In genomic region chr11:102966011-102966410, GRCh38 we compare ENCODE assay signal across 28 cellular contexts. TPM values are rescaled to one million over a fixed set of nuclear protein-coding genes. Genes with fewer than 3 reads are reported as not detected.
"Had no signal": no experiment of that assay in that cellular context is flagged by ENCODE, and none has a peak within 500 bp of the region (broad histone marks: within the 10 kb centered on the region; RNA-seq: fewer than 3 reads in every experiment).

No MANE protein-coding gene starts in this region.

- H3K27ac ChIP-seq: colonic mucosa, foreskin keratinocyte, gastroesophageal sphincter, heart left ventricle, hepatocyte, neural progenitor cell, prostate gland, sigmoid colon, skin epidermis, spleen, thoracic aorta, tibial nerve, upper lobe of left lung had no signal

- H3K79me2 ChIP-seq: hepatocyte had no signal

- H3K27me3 ChIP-seq: colonic mucosa, foreskin keratinocyte, gastroesophageal sphincter, hepatocyte, neural progenitor cell, sigmoid colon, tibial nerve, upper lobe of left lung had no signal

- H3K9ac ChIP-seq: neural progenitor cell had no signal

- H3K4me1 ChIP-seq: colonic mucosa, foreskin keratinocyte, gastroesophageal sphincter, heart left ventricle, neural progenitor cell, prostate gland, sigmoid colon, spleen, tibial nerve, upper lobe of left lung had no signal

- ATAC-seq: foreskin keratinocyte; gastroesophageal sphincter; heart left ventricle; left lobe of liver; naive thymus-derived CD4-positive, alpha-beta T cell; right cardiac atrium; stimulated activated memory B cell treated with anti-CD40 and anti-IgM and Interleukin-4, amounts not matched to agents 10 μg/mL and 1 μg/mL and 100 μg/mL, for 72 hours; stimulated activated naive CD8-positive, alpha-beta T cell treated with anti-CD3 and anti-CD28 coated beads, Interleukin-15, Interleukin-2, amounts not matched to agents 100 U/mL and 50 U/mL, for 24 hours had no signal

- H3K4me3 ChIP-seq: colonic mucosa, gastroesophageal sphincter, heart left ventricle, hepatocyte, lung, neural progenitor cell, prostate gland, sigmoid colon, skin epidermis, spleen, thoracic aorta, tibial nerve, upper lobe of left lung had no signal

- H3K9me3 ChIP-seq: colonic mucosa, gastroesophageal sphincter, heart left ventricle, prostate gland, sigmoid colon, spleen, thoracic aorta, tibial nerve, upper lobe of left lung had no signal

- H3K36me3 ChIP-seq: colonic mucosa, gastroesophageal sphincter, heart left ventricle, neural progenitor cell, prostate gland, sigmoid colon, spleen, thoracic aorta, tibial nerve, upper lobe of left lung had no signal

- H3K4me2 ChIP-seq: hepatocyte, neural progenitor cell had no signal

- FAIRE-seq: kidney, urothelium cell line had no signal

- DNase-seq: colonic mucosa; effector CD8-positive, alpha-beta T cell; endodermal cell; foreskin keratinocyte; heart left ventricle; kidney; mesendoderm; midbrain; naive thymus-derived CD4-positive, alpha-beta T cell; right cardiac atrium; sigmoid colon; spleen; stimulated activated CD4-positive, alpha-beta T cell treated with anti-CD3 and anti-CD28 coated beads, Interleukin-4, amount 100 ng/mL, for 4 hours; stimulated activated naive CD8-positive, alpha-beta T cell treated with anti-CD3 and anti-CD28 coated beads, Interleukin-15, Interleukin-2, amounts not matched to agents 100 U/mL and 50 U/mL, for 24 hours; upper lobe of left lung had no signal

- H2AFZ ChIP-seq: hepatocyte, neural progenitor cell had no signal

RNA-seq across cellular contexts. Expression of gene MMP13, which starts 10.5 kb away (rescaled TPM):
- total RNA-seq: colonic mucosa; endodermal cell; foreskin keratinocyte; gastroesophageal sphincter; heart left ventricle; kidney; left lobe of liver; liver; mucosa of gallbladder; naive thymus-derived CD4-positive, alpha-beta T cell; right cardiac atrium; sigmoid colon; spleen; thoracic aorta; tibial nerve had no signal
- polyA plus RNA-seq: foreskin keratinocyte; heart left ventricle; hepatocyte; liver; naive thymus-derived CD4-positive, alpha-beta T cell; right cardiac atrium; spleen had no signal
